Comparison of ENCODE assay signal across 8 cellular contexts in the genomic region with DNA sequence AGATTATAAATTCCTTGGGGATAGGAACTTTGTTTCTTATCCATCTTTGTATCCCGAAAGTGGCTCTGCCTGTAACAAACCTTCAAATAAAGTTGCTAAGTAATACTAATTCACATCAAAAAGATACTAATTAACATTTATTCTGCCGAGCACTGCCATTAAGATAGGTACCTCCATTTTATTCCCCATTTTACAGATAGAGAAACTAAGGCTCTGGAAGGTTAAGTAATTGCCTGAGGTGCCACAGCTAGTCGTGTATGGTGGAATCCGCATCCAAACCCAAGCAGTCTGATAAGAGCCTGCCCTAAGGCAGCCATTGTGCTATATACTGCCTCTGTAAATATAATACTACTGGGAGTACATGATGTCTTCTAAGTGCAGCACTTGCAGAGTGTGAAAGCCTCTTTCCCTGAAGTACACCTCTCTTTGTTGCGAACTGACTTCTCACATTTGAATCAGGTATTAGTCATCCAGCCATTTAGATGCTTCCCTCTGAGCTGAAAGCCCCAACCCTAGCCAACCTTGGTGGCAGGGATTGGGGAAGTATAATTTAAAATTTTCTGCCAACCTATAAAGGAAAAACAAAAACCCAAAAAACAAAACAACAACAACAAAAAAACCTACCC.
A peak's percentile ranks its signal among the peaks of the same experiment; 100 is the strongest.
DNase-seq lines count a peak whose midpoint lies in the region; ATAC-seq and TF ChIP-seq lines count a peak whose summit lies in the region.

No MANE protein-coding gene starts in this region.

- intact Hi-C loops in heart left ventricle (cut with DNase I): no loop called here

- H3K27ac ChIP-seq in heart left ventricle: no peak overlapping the region

- H3K36me3 Mint-ChIP-seq in brain: no peaks in the 10 kb centered on the region

- H3K27ac Mint-ChIP-seq in brain: peak overlapping the region; percentile 94 to 100 (median 98)

- peaks cover 46% of the 10 kb centered on the region for H3K4me1 ChIP-seq in neuron (ENCODE audit: insufficient read depth, low read length)
- H3K4me1 ChIP-seq in heart left ventricle: peaks cover 0 to 35% (median 12%) of the 10 kb centered on the region in 12 donors

- H3K36me3 ChIP-seq in neuron (ENCODE audit: insufficient read depth, low read length) (no peaks in the 10 kb centered on the region), heart left ventricle (no peaks in the 10 kb centered on the region), H7 (replicated peaks; ENCODE audit: control insufficient read depth, insufficient read depth, low read length) (no peaks in the 10 kb centered on the region)

- H3K4me3 Mint-ChIP-seq in brain: peak overlapping the region; percentile 70 to 81 (median 72)

- no peak for TF ChIP-seq CTCF in brain (conservative IDR thresholded peaks at IDR 0.05)
- TF ChIP-seq CTCF in heart left ventricle (IDR thresholded peaks at IDR 0.05): no peak

- H3K4me3 ChIP-seq in neuron (ENCODE audit: low read length) (no peak overlapping the region), heart left ventricle (no peak overlapping the region), H7 (ENCODE audit: insufficient read depth, low read depth, low read length) (no peak overlapping the region)

- H3K27me3 ChIP-seq in neuron (ENCODE audit: insufficient read depth, low read length) (no peaks in the 10 kb centered on the region), heart left ventricle (no peaks in the 10 kb centered on the region), H7 (ENCODE audit: control insufficient read depth, insufficient read depth, low read length) (no peaks in the 10 kb centered on the region; the same call in 1 of the 2 replicates)

- WGBS in heart left ventricle, 4 donors: 91 to 97% (median 91%) methylated on average over 5 of the region's 5 CpGs

- TF ChIP-seq POLR2A in heart left ventricle (IDR thresholded peaks at IDR 0.05): no peak

- no peaks in the 10 kb centered on the region for H3K9me3 ChIP-seq in neuron (ENCODE audit: low read length)
- H3K9me3 ChIP-seq in heart left ventricle: no peaks in the 10 kb centered on the region

- H2AFZ ChIP-seq in neuron (ENCODE audit: low read depth, low read length): peak overlapping the region; percentile 60

- ATAC-seq in heart left ventricle: no peak
- ATAC-seq in HG03442 (IDR thresholded peaks at IDR 0.05; ENCODE audit: unreplicated experiment): no peak

- no peaks in the 10 kb centered on the region for H3K27me3 Mint-ChIP-seq in brain

- H3K4me1 Mint-ChIP-seq in brain: peaks cover 86% of the 10 kb centered on the region

- peaks cover 0 to 3% (median 0%) of the 10 kb centered on the region in 5 experiments for H3K9me3 Mint-ChIP-seq in brain

- DNase-seq in DMS79 treated with DMSO at 0.1 percent for 48 hours (lab: John Stamatoyannopoulos, UW): peak; percentile 43
- DNase-seq in NCI-H187 (lab: John Stamatoyannopoulos, UW): peak; percentile 56 to 58
- DNase-seq in heart left ventricle: no peak
- no peak for DNase-seq in NCI-H345 (lab: John Stamatoyannopoulos, UW)
- no peak for DNase-seq in H7

Comparison
In these comparisons a context has a peak if more than half of its experiments do, and no peak if none do; other contexts are left out.
1. DNase-seq: peak in DMS79 treated with DMSO at 0.1 percent for 48 hours (single experiment) and NCI-H187 (2 of 2); none in heart left ventricle (0 of 5), NCI-H345 (single experiment) and H7 (single experiment).